In the genomic region with DNA sequence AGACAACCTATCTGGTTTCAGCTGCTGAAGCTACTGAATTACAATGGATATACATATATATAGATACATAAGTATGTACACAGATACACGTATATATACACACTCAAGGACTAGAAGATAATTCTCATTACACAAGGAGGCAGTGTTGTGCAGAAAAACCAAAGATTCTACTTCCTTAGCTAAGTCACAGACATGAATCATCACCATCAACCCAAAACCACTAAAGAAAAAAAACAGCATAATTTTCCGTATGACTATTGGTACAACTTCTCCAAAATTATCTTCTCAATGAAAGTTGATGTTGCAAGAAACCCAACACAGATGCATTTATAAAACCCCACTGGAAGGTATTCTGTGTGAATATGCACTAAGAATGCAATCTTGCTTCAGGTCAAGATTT, we compare ENCODE assay signal across 8 cellular contexts. TPM values are rescaled to one million over a fixed set of nuclear protein-coding genes. Genes with fewer than 3 reads are reported as not detected.
DNase-seq lines count a peak whose midpoint lies in the region; ATAC-seq lines count a peak whose summit lies in the region.

No MANE protein-coding gene starts in this region.

- H3K9me3 Mint-ChIP-seq in activated T-cell treated with anti-CD3 and anti-CD28 coated beads, Interleukin-2, amount 50 U/mL, for 4 hours, result no peaks in the 10 kb centered on the region

- H3K4me3 ChIP-seq in trophoblast cell (ENCODE audit: low read depth, low read length), result no peak overlapping the region

- H2BK5ac ChIP-seq in trophoblast cell (ENCODE audit: low read depth, low read length, poor library complexity), result no peak overlapping the region

- H3K4me3 Mint-ChIP-seq in activated T-cell treated with anti-CD3 and anti-CD28 coated beads, Interleukin-2, amount 50 U/mL, for 4 hours, result no peak overlapping the region

- H3K18ac ChIP-seq in trophoblast cell (ENCODE audit: low read length), result no peak overlapping the region

- H3K23ac ChIP-seq in trophoblast cell (ENCODE audit: low read length), result no peak overlapping the region

- no peak overlapping the region for H2AK5ac ChIP-seq in trophoblast cell (ENCODE audit: low read length)

- H3K4me1 Mint-ChIP-seq in activated T-cell treated with anti-CD3 and anti-CD28 coated beads, Interleukin-2, amount 50 U/mL, for 4 hours (ENCODE audit: low read depth), result peaks cover 19% of the 10 kb centered on the region

- H3K36me3 ChIP-seq in trophoblast cell (ENCODE audit: control insufficient read depth in 1 of 2, insufficient read depth in 2 of 2, low read length in 2 of 2), result no peaks in the 10 kb centered on the region

- no peaks in the 10 kb centered on the region for H3K79me2 ChIP-seq in trophoblast cell (ENCODE audit: control insufficient read depth, insufficient read depth, low read length, poor library complexity)

- H3K14ac ChIP-seq in trophoblast cell (ENCODE audit: low read length), result no peak overlapping the region

- H3K27me3 Mint-ChIP-seq in activated T-cell treated with anti-CD3 and anti-CD28 coated beads, Interleukin-2, amount 50 U/mL, for 4 hours (ENCODE audit: low read depth), result peaks cover 7% of the 10 kb centered on the region

- H3K79me1 ChIP-seq in trophoblast cell (ENCODE audit: low read length), result no peaks in the 10 kb centered on the region

- no peak overlapping the region for H2AFZ ChIP-seq in trophoblast cell (ENCODE audit: insufficient read depth, low read length, poor library complexity)

- H3K9ac ChIP-seq in trophoblast cell (ENCODE audit: low read length), result no peak overlapping the region

- peak; percentile 94 to 99 for ATAC-seq in activated T-cell treated with anti-CD3 and anti-CD28 coated beads, Interleukin-2, amount 50 U/mL, for 4 hours
- ATAC-seq in GM21786 (IDR thresholded peaks at IDR 0.05; ENCODE audit: unreplicated experiment), result peak; percentile 97

- H2BK120ac ChIP-seq in trophoblast cell (ENCODE audit: insufficient read depth, low read length, poor library complexity), result no peak overlapping the region

- H3K27me3 ChIP-seq in trophoblast cell (ENCODE audit: insufficient read depth, low read length), result no peaks in the 10 kb centered on the region

- H3K4me1 ChIP-seq in trophoblast cell (ENCODE audit: control insufficient read depth in 1 of 2, insufficient read depth in 2 of 2, low read length in 2 of 2), result no peaks in the 10 kb centered on the region

- no peak for DNase-seq in activated T-cell treated with anti-CD3 and anti-CD28 coated beads, Interleukin-2, amount 50 U/mL, for 4 hours
- DNase-seq in activated T-cell treated with anti-CD3 and anti-CD28 coated beads for 4 hours (no peak), KBM-7 (peak; percentile 92), SW480 (ENCODE audit: low spot score) (peak; percentile 69), fibroblast of gingiva (ENCODE audit: low read depth) (peak; percentile 85), trophoblast cell (peak; percentile 37 to 87)
- DNase-seq in activated CD8-positive, alpha-beta memory T cell treated with anti-CD3 and anti-CD28 coated beads, Interleukin-2, amount 50 U/mL, for 4 hours, result no peak

- WGBS in trophoblast cell (ENCODE audit: extremely low coverage, insufficient coverage, insufficient read length), result no CpG with 5 or more reads among the region's 2 CpGs

- H2BK12ac ChIP-seq in trophoblast cell (ENCODE audit: low read length), result no peak overlapping the region

- no peak overlapping the region for H4K12ac ChIP-seq in trophoblast cell (ENCODE audit: low read depth, low read length)

- no peak overlapping the region for H4K91ac ChIP-seq in trophoblast cell (ENCODE audit: low read depth, low read length)

- in situ Hi-C loops in KBM-7 (cut with MboI; ENCODE audit: low pct_unique_long_range_greater_than_20kb, low sequenced_read_pairs), result loop anchor here (25.0 kb wide), 3 partner anchors 170 to 505 kb away; partner anchors contain the start of gene PRKACB

- H3K4me2 ChIP-seq in trophoblast cell (ENCODE audit: low read length), result no peak overlapping the region

- no peak overlapping the region for H3K4ac ChIP-seq in trophoblast cell (ENCODE audit: low read depth, low read length)

- H4K8ac ChIP-seq in trophoblast cell (ENCODE audit: low read depth, low read length), result no peak overlapping the region

- H3K27ac ChIP-seq in trophoblast cell (ENCODE audit: low read depth, low read length), result no peak overlapping the region

- H3K36me3 Mint-ChIP-seq in activated T-cell treated with anti-CD3 and anti-CD28 coated beads, Interleukin-2, amount 50 U/mL, for 4 hours (ENCODE audit: insufficient read depth), result no peaks in the 10 kb centered on the region

- H3K9me3 ChIP-seq in trophoblast cell (ENCODE audit: insufficient read depth, low read depth, low read length), result no peaks in the 10 kb centered on the region

RNA-seq across cellular contexts. Expression of gene RPF1, which starts 36.8 kb away (rescaled TPM):
- 10 to 100 TPM; 88.2 to 96.1 (median 92.9) TPM for total RNA-seq in activated T-cell treated with anti-CD3 and anti-CD28 coated beads, Interleukin-2, amount 50 U/mL, for 4 hours
- polyA plus RNA-seq in trophoblast cell (2013), result 43.8 and 44.8 TPM in 2 replicates

RNA-seq across cellular contexts. Expression of gene DNASE2B, which starts 44.0 kb away (rescaled TPM):
- total RNA-seq in activated T-cell treated with anti-CD3 and anti-CD28 coated beads, Interleukin-2, amount 50 U/mL, for 4 hours, result not detected
- 0.05 TPM in 1 of 2 replicates, not detected in the other for polyA plus RNA-seq in trophoblast cell (2013)

Comparison
In these comparisons a context has a peak if more than half of its experiments do, and no peak if none do; other contexts are left out.
1. DNase-seq: peak in KBM-7 (single experiment), SW480 (single experiment), fibroblast of gingiva (single experiment) and trophoblast cell (2 of 2); none in activated T-cell treated with anti-CD3 and anti-CD28 coated beads, Interleukin-2, amount 50 U/mL, for 4 hours (single experiment), activated T-cell treated with anti-CD3 and anti-CD28 coated beads for 4 hours (single experiment) and activated CD8-positive, alpha-beta memory T cell treated with anti-CD3 and anti-CD28 coated beads, Interleukin-2, amount 50 U/mL, for 4 hours (single experiment).